8 cellular contexts compared by ENCODE assay signal in the genomic region with DNA sequence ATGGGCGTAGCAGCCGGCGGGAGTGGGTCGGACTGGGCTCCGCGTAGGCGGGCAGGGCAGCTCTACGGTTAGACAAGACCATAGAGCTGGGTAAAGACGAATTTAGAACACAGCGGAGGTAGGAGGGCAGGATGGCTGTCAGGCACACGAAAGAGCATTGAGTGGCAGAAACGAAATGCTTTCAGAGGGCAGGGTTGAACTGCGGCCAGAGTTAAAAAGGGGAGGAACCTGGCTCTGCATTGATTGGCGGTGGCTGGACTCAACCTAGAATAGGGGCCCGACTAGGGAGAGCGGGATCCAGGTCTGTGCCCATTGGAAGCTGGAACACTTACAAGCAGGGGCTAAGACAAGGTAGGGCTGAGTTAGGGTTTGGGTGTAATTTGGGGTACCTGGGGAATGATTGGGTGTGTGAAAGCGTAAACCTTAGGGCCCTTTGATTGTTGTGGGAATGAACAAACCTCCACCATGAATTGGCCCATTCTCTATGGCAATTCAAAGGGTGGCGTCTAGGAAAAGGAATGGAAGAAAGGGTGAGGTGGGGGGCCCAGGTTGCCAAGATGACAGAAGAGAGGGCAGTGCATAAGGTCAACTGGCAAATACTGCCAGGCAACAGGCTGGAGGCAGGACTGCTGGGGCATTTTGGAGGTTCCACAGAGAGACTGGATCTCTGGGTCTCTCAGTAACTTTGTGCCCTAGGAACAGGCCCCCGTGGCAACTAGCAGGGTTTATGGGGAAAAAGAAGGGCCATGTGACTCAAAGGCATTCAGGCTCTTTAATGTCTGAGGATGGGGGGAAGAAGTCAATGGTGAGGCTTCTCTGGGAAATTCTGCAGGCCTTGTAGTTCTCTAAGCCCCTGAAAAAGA. TPM values are rescaled to one million over a fixed set of nuclear protein-coding genes. Genes with fewer than 3 reads are reported as not detected.
A peak's percentile ranks its signal among the peaks of the same experiment; 100 is the strongest.
DNase-seq lines count a peak whose midpoint lies in the region; ATAC-seq, FAIRE-seq and TF ChIP-seq lines count a peak whose summit lies in the region.

No MANE protein-coding gene starts in this region.

- ATAC-seq in pancreas (peak; percentile 9 to 34 (median 26)), GM19397 (IDR thresholded peaks at IDR 0.05; ENCODE audit: unreplicated experiment) (no peak)

- no peak overlapping the region for H2AFZ ChIP-seq in OCI-LY1 (ENCODE audit: low read length)

- no peaks in the 10 kb centered on the region for H3K27me3 ChIP-seq in OCI-LY1 (ENCODE audit: insufficient read depth, low read length)
- no peaks in the 10 kb centered on the region for H3K27me3 ChIP-seq in pancreas

- no peaks in the 10 kb centered on the region for H3K9me2 ChIP-seq in OCI-LY1 (ENCODE audit: low read depth, low read length)

- intact Hi-C loops in pancreas (cut with DNase I), result no loop called here

- FAIRE-seq in pancreas (lab: Jason Lieb, UNC), result no peak

- peak overlapping the region; percentile 66; the same call in 1 of the 2 replicates for H3K9ac ChIP-seq in ES-I3 (ENCODE audit: low read depth, low read length)
- H3K9ac ChIP-seq in OCI-LY1 (ENCODE audit: low read length), result peak overlapping the region; percentile 52

- H3K4me2 ChIP-seq in OCI-LY1 (ENCODE audit: low read length), result peak overlapping the region; percentile 74

- WGBS in pancreas, 2 donors, result 12 to 41% methylated on average over 19 of the region's 19 CpGs

- H3K4me3 ChIP-seq in OCI-LY1 (ENCODE audit: low read depth, low read length, poor library complexity, severe bottlenecking) (peak overlapping the region; percentile 60), pancreas (peak overlapping the region in 3 of 4 donors; percentile 4 to 45 (median 39))

- peaks cover 2% of the 10 kb centered on the region; the same call in 1 of the 2 replicates for H3K36me3 ChIP-seq in ES-I3 (ENCODE audit: insufficient read depth, low read length)
- peaks cover 33% of the 10 kb centered on the region for H3K36me3 ChIP-seq in OCI-LY1 (ENCODE audit: insufficient read depth, low read length)
- H3K36me3 ChIP-seq in pancreas, result no peaks in the 10 kb centered on the region

- TF ChIP-seq CTCF in OCI-LY1 (IDR thresholded peaks at IDR 0.05; ENCODE audit: low read length) (no peak), pancreas (IDR thresholded peaks at IDR 0.05) (no peak)

- no peaks in the 10 kb centered on the region for H3F3A ChIP-seq in OCI-LY1 (ENCODE audit: insufficient read depth, low read length)

- H3K79me2 ChIP-seq in OCI-LY1 (ENCODE audit: insufficient read depth, low read length), result no peaks in the 10 kb centered on the region

- no peak for DNase-seq in epithelial cell of prostate (ENCODE audit: low read depth, low spot score)
- DNase-seq in pancreas, result no peak
- DNase-seq in A172 (ENCODE audit: low spot score), result no peak
- DNase-seq in NCI-H128 (lab: John Stamatoyannopoulos, UW; ENCODE audit: unreplicated experiment), result no peak
- DNase-seq in stimulated activated CD4-positive, alpha-beta T cell treated with anti-CD3 and anti-CD28 coated beads, Interleukin-15, amount 100 ng/mL, for 24 hours, result no peak

- no peaks in the 10 kb centered on the region for H4K20me1 ChIP-seq in OCI-LY1 (ENCODE audit: insufficient read depth, low read length)

- no peaks in the 10 kb centered on the region for H3K4me1 ChIP-seq in ES-I3 (ENCODE audit: insufficient read depth, low read length)
- peaks cover 23% of the 10 kb centered on the region for H3K4me1 ChIP-seq in OCI-LY1 (ENCODE audit: insufficient read depth, low read length, severe bottlenecking)
- H3K4me1 ChIP-seq in pancreas, result no peaks in the 10 kb centered on the region

- H3K9me3 ChIP-seq in ES-I3 (ENCODE audit: control insufficient read depth, insufficient read depth, low read length) (no peaks in the 10 kb centered on the region), OCI-LY1 (ENCODE audit: low read length) (no peaks in the 10 kb centered on the region), pancreas (no peaks in the 10 kb centered on the region)

- peak overlapping the region; percentile 58 for H3K27ac ChIP-seq in OCI-LY1 (ENCODE audit: low read depth, low read length, poor library complexity, severe bottlenecking)
- peak overlapping the region; percentile 59 for H3K27ac ChIP-seq in epithelial cell of prostate
- H3K27ac ChIP-seq in pancreas, result peak overlapping the region; percentile 35 to 70 (median 49)

RNA-seq across cellular contexts. Expression of a gene that starts 0.9 kb away (rescaled TPM):
- 10 to 100 TPM in 4 of 6 donors, 1 to 10 TPM in 2; 5.8 to 14.6 (median 10.4) TPM for total RNA-seq in pancreas
- polyA plus RNA-seq in pancreas, result 10 to 100 TPM in 1 of 2 donors, 1 to 10 TPM in 1; 7.6 to 10.2 TPM
- total RNA-seq in A172 (2014; rRNA removed; shearing (Covaris generic)), result 27.2 and 31.2 TPM in 2 replicates

RNA-seq across cellular contexts. Expression of a gene that starts 7.7 kb away (rescaled TPM):
- total RNA-seq in pancreas, result 10 to 100 TPM; 39.1 to 71.0 (median 61.5) TPM
- polyA plus RNA-seq in pancreas, result 100 to 1,000 TPM in 1 of 2 donors, 10 to 100 TPM in 1; 56.4 to 113 TPM
- 154 and 183 TPM in 2 replicates for total RNA-seq in A172 (2014; rRNA removed; shearing (Covaris generic))

RNA-seq across cellular contexts. Expression of a gene that starts 21.5 kb away (rescaled TPM):
- 1 to 10 TPM in 3 of 6 donors, under 1 TPM in 3; 0.31 to 2.3 (median 0.95) TPM for total RNA-seq in pancreas
- 1 to 10 TPM; 2.5 to 4.1 TPM for polyA plus RNA-seq in pancreas
- 0.05 and 0.43 TPM in 2 replicates for total RNA-seq in A172 (2014; rRNA removed; shearing (Covaris generic))

RNA-seq across cellular contexts. Expression of a gene that starts 31.6 kb away (rescaled TPM):
- 1 to 10 TPM in 3 of 6 donors, under 1 TPM in 3; 0.47 to 2.4 (median 0.89) TPM for total RNA-seq in pancreas
- polyA plus RNA-seq in pancreas, result 10 to 100 TPM in 1 of 2 donors, 1 to 10 TPM in 1; 2.9 to 10.3 TPM
- 0.38 TPM in 1 of 2 replicates, not detected in the other for total RNA-seq in A172 (2014; rRNA removed; shearing (Covaris generic))
